In the genomic region with DNA sequence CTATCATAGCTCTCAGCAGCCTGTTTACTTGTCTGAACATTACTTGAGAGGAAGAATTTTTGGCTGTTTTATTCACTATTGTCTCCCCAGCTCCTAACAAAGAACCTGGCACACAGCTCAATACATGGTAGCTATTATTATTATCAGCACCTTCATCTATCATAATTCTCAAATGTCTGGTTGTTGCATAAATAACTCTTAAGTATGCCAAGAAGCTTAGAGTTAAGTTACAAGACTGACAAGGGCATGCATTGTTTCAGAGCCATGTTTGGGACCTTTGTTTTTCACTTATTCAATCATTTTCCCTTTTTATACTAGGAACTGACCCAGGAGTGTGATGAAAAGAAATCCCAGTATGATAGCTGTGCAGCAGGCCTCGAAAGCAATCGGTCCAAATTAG, we compare ENCODE assay signal across 20 cellular contexts.
DNase-seq lines count a peak whose midpoint lies in the region; ATAC-seq and TF ChIP-seq lines count a peak whose summit lies in the region.
"Had no signal": no experiment of that assay in that cellular context is flagged by ENCODE, and none has a peak within 500 bp of the region (broad histone marks: within the 10 kb centered on the region; RNA-seq: fewer than 3 reads in every experiment).

No MANE protein-coding gene starts in this region.

- DNase-seq in Ammon's horn (ENCODE audit: low spot score) (peak; percentile 45), dermis blood vessel endothelial cell (peak; percentile 51), inferior parietal cortex (ENCODE audit: extremely low spot score) (peak; percentile 51), progenitor cell of endocrine pancreas (ENCODE audit: low spot score, unreplicated experiment) (no peak)
- DNase-seq in activated CD4-positive, CD25-positive, alpha-beta regulatory T cell (lab: John Stamatoyannopoulos, UW) = no peak
- DNase-seq: CD8-positive, alpha-beta memory T cell; DND-41; GDM1; GM23248; HCEC 1CT; IMR-90; Kasumi-1; NCI-H1105; NCI-H1694 treated with DMSO at 0.1 percent for 48 hours; NCI-H2107; NCI-H226; NCI-H524 treated with DMSO at 0.1 percent for 48 hours had no signal

- no peak overlapping the region for H3K4me3 Mint-ChIP-seq in progenitor cell of endocrine pancreas (ENCODE audit: low read depth)
- H3K4me3 Mint-ChIP-seq: CD8-positive, alpha-beta memory T cell had no signal

- H3K9me3 Mint-ChIP-seq in progenitor cell of endocrine pancreas (ENCODE audit: low read depth) = no peaks in the 10 kb centered on the region
- H3K9me3 Mint-ChIP-seq: CD8-positive, alpha-beta memory T cell had no signal

- H3K36me3 Mint-ChIP-seq in progenitor cell of endocrine pancreas (ENCODE audit: insufficient read depth) = peaks cover 15% of the 10 kb centered on the region

- TF ChIP-seq CTCF in progenitor cell of endocrine pancreas (IDR thresholded peaks at IDR 0.05; ENCODE audit: unreplicated experiment) = no peak

- no peaks in the 10 kb centered on the region for H3K27me3 Mint-ChIP-seq in progenitor cell of endocrine pancreas
- H3K27me3 Mint-ChIP-seq: CD8-positive, alpha-beta memory T cell had no signal

- ATAC-seq in HG03108 (IDR thresholded peaks at IDR 0.05; ENCODE audit: unreplicated experiment) (no peak), GM18520 (IDR thresholded peaks at IDR 0.05; ENCODE audit: unreplicated experiment) (no peak)
- ATAC-seq: GM12878 had no signal

- H3K4me1 Mint-ChIP-seq in progenitor cell of endocrine pancreas (ENCODE audit: low read depth) = peaks cover 10% of the 10 kb centered on the region

- H3K27ac Mint-ChIP-seq in progenitor cell of endocrine pancreas = peak overlapping the region; percentile 87

Comparison
In these comparisons a context has a peak if more than half of its experiments do, and no peak if none do; other contexts are left out.
1. DNase-seq: peak in Ammon's horn (single experiment), dermis blood vessel endothelial cell (single experiment) and inferior parietal cortex (single experiment); none in progenitor cell of endocrine pancreas (single experiment) and activated CD4-positive, CD25-positive, alpha-beta regulatory T cell (0 of 4).